ENCODE assay signal across 1 cellular context in the genomic region with DNA sequence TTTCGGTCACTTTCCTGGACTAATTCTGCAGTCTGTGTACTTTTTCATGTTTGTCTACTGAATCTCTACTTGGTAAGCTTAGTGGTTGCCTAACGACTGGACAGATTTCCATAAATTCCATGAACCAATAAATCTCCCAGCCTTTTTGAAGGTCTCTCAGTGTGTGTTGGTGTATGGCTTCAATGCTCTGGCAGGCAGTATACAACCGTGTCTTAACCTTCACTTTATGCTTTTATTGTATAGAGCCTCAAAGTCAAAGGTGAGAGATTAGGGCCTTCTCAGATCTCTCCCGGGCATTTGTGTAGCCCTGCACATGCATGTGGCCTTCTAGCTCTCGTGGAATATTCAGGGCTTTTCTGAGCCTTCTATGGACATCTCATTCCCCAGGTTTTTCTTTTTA.
TF ChIP-seq lines count a peak whose summit lies in the region.

No MANE protein-coding gene starts in this region.

TF ChIP-seq in HepG2, 621 proteins besides CTCF, POLR2A, EP300 and RAD21 (continued from another document):
- TF ChIP-seq, protein P1, sequence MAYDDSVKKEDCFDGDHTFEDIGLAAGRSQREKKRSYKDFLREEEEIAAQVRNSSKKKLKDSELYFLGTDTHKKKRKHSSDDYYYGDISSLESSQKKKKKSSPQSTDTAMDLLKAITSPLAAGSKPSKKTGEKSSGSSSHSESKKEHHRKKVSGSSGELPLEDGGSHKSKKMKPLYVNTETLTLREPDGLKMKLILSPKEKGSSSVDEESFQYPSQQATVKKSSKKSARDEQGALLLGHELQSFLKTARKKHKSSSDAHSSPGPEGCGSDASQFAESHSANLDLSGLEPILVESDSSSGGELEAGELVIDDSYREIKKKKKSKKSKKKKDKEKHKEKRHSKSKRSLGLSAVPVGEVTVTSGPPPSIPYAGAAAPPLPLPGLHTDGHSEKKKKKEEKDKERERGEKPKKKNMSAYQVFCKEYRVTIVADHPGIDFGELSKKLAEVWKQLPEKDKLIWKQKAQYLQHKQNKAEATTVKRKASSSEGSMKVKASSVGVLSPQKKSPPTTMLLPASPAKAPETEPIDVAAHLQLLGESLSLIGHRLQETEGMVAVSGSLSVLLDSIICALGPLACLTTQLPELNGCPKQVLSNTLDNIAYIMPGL (CRISPR knock-in tag; IDR thresholded peaks at IDR 0.05; ENCODE audit: borderline replicate concordance in 1 of 2, low read depth in 1 of 2), result no peak
- TF ChIP-seq DNMT3B (CRISPR knock-in tag; conservative IDR thresholded peaks at IDR 0.05) (no peak), PCBP1 (IDR thresholded peaks at IDR 0.05; ENCODE audit: borderline replicate concordance, low read depth, low read length) (no peak), JUN (CRISPR knock-in tag; IDR thresholded peaks at IDR 0.05) (no peak), ZNF569 (CRISPR knock-in tag; IDR thresholded peaks at IDR 0.05; ENCODE audit: borderline replicate concordance) (no peak), ZNF766 (CRISPR knock-in tag; IDR thresholded peaks at IDR 0.05; ENCODE audit: borderline replicate concordance) (no peak), ZNF256 (CRISPR knock-in tag; conservative IDR thresholded peaks at IDR 0.05) (no peak)
- TF ChIP-seq, protein P2, sequence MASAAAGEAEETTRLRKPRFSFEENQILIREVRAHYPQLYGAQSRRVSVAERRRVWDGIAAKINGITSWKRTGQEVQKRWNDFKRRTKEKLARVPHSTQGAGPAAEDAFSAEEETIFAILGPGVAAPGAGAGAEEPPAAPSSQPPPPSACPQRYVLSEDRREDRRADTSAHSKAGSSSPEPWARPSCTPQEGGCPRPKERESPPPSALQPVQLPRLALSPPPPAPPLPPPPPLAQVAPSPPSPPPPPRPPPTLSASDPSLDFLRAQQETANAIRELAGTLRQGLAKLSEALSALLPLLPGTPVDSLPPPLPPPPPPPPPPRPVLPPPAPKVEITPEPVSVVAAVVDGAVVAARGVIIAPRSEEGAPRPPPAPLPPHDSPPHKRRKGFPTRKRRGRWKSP (CRISPR knock-in tag; IDR thresholded peaks at IDR 0.05), result no peak
- TF ChIP-seq, protein P3, sequence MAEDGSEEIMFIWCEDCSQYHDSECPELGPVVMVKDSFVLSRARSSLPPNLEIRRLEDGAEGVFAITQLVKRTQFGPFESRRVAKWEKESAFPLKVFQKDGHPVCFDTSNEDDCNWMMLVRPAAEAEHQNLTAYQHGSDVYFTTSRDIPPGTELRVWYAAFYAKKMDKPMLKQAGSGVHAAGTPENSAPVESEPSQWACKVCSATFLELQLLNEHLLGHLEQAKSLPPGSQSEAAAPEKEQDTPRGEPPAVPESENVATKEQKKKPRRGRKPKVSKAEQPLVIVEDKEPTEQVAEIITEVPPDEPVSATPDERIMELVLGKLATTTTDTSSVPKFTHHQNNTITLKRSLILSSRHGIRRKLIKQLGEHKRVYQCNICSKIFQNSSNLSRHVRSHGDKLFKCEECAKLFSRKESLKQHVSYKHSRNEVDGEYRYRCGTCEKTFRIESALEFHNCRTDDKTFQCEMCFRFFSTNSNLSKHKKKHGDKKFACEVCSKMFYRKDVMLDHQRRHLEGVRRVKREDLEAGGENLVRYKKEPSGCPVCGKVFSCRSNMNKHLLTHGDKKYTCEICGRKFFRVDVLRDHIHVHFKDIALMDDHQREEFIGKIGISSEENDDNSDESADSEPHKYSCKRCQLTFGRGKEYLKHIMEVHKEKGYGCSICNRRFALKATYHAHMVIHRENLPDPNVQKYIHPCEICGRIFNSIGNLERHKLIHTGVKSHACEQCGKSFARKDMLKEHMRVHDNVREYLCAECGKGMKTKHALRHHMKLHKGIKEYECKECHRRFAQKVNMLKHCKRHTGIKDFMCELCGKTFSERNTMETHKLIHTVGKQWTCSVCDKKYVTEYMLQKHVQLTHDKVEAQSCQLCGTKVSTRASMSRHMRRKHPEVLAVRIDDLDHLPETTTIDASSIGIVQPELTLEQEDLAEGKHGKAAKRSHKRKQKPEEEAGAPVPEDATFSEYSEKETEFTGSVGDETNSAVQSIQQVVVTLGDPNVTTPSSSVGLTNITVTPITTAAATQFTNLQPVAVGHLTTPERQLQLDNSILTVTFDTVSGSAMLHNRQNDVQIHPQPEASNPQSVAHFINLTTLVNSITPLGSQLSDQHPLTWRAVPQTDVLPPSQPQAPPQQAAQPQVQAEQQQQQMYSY (CRISPR knock-in tag; IDR thresholded peaks at IDR 0.05), result no peak
TF ChIP-seq in HepG2: peak in this region for 0.
